ENCODE assay signal across 35 cellular contexts in the genomic region with DNA sequence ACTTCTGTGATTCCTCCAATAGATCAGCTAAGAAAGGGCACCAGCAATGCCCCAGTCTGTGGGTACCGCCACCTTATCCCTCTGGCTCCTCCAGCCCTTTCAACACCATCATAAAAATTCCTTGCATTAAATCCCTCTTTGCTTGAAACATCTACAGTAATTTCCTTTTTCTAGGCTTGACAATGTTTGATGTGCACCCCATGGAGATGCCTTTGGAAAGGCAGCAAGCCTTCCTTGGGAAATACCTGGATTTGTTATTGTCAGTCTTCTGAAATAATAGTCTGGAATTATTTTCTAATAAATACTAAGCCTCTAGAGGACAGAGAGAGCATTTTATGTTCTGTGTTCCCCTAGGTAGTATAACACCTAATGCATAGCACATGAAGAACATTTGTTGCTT. TPM values are rescaled to one million over a fixed set of nuclear protein-coding genes. Genes with fewer than 3 reads are reported as not detected.
"Had no signal": no experiment of that assay in that cellular context is flagged by ENCODE, and none has a peak within 500 bp of the region (broad histone marks: within the 10 kb centered on the region; RNA-seq: fewer than 3 reads in every experiment).

No MANE protein-coding gene starts in this region.

- H3K36me3 ChIP-seq: MG63 had no signal

- DNase-seq: Karpas-422, Kasumi-1, MG63, MM.1S, MV-4-11, NCI-H1048, NCI-H1092, NCI-H1092 treated with DMSO at 0.1 percent for 48 hours, NCI-H1105, NCI-H1105 treated with DMSO at 0.1 percent for 48 hours, NCI-H1417, NCI-H1417 treated with DMSO at 0.1 percent for 48 hours, NCI-H1436, NCI-H1436 treated with DMSO at 0.1 percent for 48 hours, NCI-H146, NCI-H1694, NCI-H1694 treated with DMSO at 0.1 percent for 48 hours, NCI-H187, NCI-H187 treated with DMSO at 0.1 percent for 48 hours, NCI-H1930, NCI-H2029, NCI-H2029 treated with DMSO at 0.1 percent for 48 hours, NCI-H2081, NCI-H2081 treated with DMSO at 0.1 percent for 48 hours, NCI-H2107, NCI-H2171, NCI-H2171 treated with DMSO at 0.1 percent for 48 hours, NCI-H2227 treated with DMSO at 0.1 percent for 48 hours, NCI-H226, NCI-H345, NCI-H446, NCI-H446 treated with DMSO at 0.1 percent for 48 hours, NCI-H510A, NCI-H510A treated with DMSO at 0.1 percent for 48 hours had no signal

- H3K4me3 ChIP-seq: MG63 had no signal

- H3K27me3 ChIP-seq: MG63 had no signal

- H3K9me3 ChIP-seq: MG63 had no signal

RNA-seq across cellular contexts. Expression of a gene that starts 46.1 kb away (rescaled TPM):
- total RNA-seq: MCF 10A had no signal
